29 cellular contexts compared by ENCODE assay signal in genomic region chr1:168737446-168737845, GRCh38. TPM values are rescaled to one million over a fixed set of nuclear protein-coding genes. Genes with fewer than 3 reads are reported as not detected.
DNase-seq lines count a peak whose midpoint lies in the region; ATAC-seq and TF ChIP-seq lines count a peak whose summit lies in the region.
"Had no signal": no experiment of that assay in that cellular context is flagged by ENCODE, and none has a peak within 500 bp of the region (broad histone marks: within the 10 kb centered on the region; RNA-seq: fewer than 3 reads in every experiment).

No MANE protein-coding gene starts in this region.

- peaks cover 4% of the 10 kb centered on the region for H3K27me3 Mint-ChIP-seq in activated CD8-positive, alpha-beta T cell treated with anti-CD3 and anti-CD28 coated beads for 36 hours
- peaks cover 9% of the 10 kb centered on the region for H3K27me3 Mint-ChIP-seq in activated CD8-positive, alpha-beta T cell treated with anti-CD3 and anti-CD28 coated beads, Interleukin-2, amount 10 ng/mL, durations not matched to agents 7 days and 5 days (ENCODE audit: low read depth)
- H3K27me3 Mint-ChIP-seq in nephron (ENCODE audit: low read depth), result peaks cover 8% of the 10 kb centered on the region
- H3K27me3 Mint-ChIP-seq: stimulated activated memory B cell treated with anti-CD40 and anti-IgM and Interleukin-4, amounts not matched to agents 10 μg/mL and 1 μg/mL and 100 μg/mL, for 72 hours had no signal

- DNase-seq in activated CD8-positive, alpha-beta T cell treated with anti-CD3 and anti-CD28 coated beads for 36 hours, result peak; percentile 4
- no peak for DNase-seq in activated CD8-positive, alpha-beta T cell treated with anti-CD3 and anti-CD28 coated beads, Interleukin-2, amount 10 ng/mL, durations not matched to agents 7 days and 5 days
- DNase-seq in head of caudate nucleus (peak; percentile 27 to 93 (median 69)), superior temporal gyrus (ENCODE audit: extremely low spot score) (peak; percentile 70)
- no peak for DNase-seq in activated CD4-positive, alpha-beta T cell treated with anti-CD3 and anti-CD28 coated beads for 4 hours
- no peak for DNase-seq in stimulated activated naive CD4-positive, alpha-beta T cell treated with Interleukin-2 at 50 U/mL for 16 hours (lab: John Stamatoyannopoulos, UW)
- DNase-seq: activated CD4-positive, alpha-beta T cell treated with anti-CD3 and anti-CD28 coated beads, Interleukin-2, amount 10 ng/mL, durations not matched to agents 24 days and 14 days; activated CD8-positive, alpha-beta memory T cell treated with anti-CD3 and anti-CD28 coated beads, Interleukin-2, amount 10 ng/mL, durations not matched to agents 7 days and 5 days; activated naive CD4-positive, alpha-beta T cell treated with anti-CD3 and anti-CD28 coated beads for 36 hours; adrenal gland; CD4-positive, alpha-beta T cell; GM23248; immature natural killer cell; NCI-H1417 treated with DMSO at 0.1 percent for 48 hours; NCI-H2081; NCI-H226; OCI-M1; ovary; right lobe of liver; stimulated activated CD4-positive, alpha-beta T cell treated with anti-CD3 and anti-CD28 coated beads, Interleukin-4, amount 100 ng/mL, for 4 hours; T-helper 9 cell; WERI-Rb-1 had no signal

- no peaks in the 10 kb centered on the region for H3K36me3 Mint-ChIP-seq in activated CD8-positive, alpha-beta T cell treated with anti-CD3 and anti-CD28 coated beads for 36 hours (ENCODE audit: low read depth)
- H3K36me3 Mint-ChIP-seq in activated CD8-positive, alpha-beta T cell treated with anti-CD3 and anti-CD28 coated beads, Interleukin-2, amount 10 ng/mL, durations not matched to agents 7 days and 5 days (ENCODE audit: low read depth), result no peaks in the 10 kb centered on the region
- no peaks in the 10 kb centered on the region for H3K36me3 Mint-ChIP-seq in nephron (ENCODE audit: low read depth)
- H3K36me3 Mint-ChIP-seq: activated CD8-positive, alpha-beta memory T cell treated with anti-CD3 and anti-CD28 coated beads, Interleukin-2, amount 10 ng/mL, durations not matched to agents 7 days and 5 days; immature natural killer cell; mesothelial cell of epicardium; natural killer cell treated with Interleukin-12 subunit alpha and Interleukin-12 subunit beta and Interleukin-15 and Interleukin-18, amount 100 ng/mL, for 72 hours; stimulated activated memory B cell treated with anti-CD40 and anti-IgM and Interleukin-4, amounts not matched to agents 10 μg/mL and 1 μg/mL and 100 μg/mL, for 72 hours had no signal

- no peaks in the 10 kb centered on the region for H3K4me1 Mint-ChIP-seq in activated CD8-positive, alpha-beta T cell treated with anti-CD3 and anti-CD28 coated beads for 36 hours (ENCODE audit: low read depth)
- H3K4me1 Mint-ChIP-seq in activated CD8-positive, alpha-beta T cell treated with anti-CD3 and anti-CD28 coated beads, Interleukin-2, amount 10 ng/mL, durations not matched to agents 7 days and 5 days (ENCODE audit: low read depth), result no peaks in the 10 kb centered on the region
- H3K4me1 Mint-ChIP-seq in nephron, result peaks cover 16% of the 10 kb centered on the region
- H3K4me1 Mint-ChIP-seq: activated CD4-positive, alpha-beta T cell treated with anti-CD3 and anti-CD28 coated beads, Interleukin-2, amount 10 ng/mL, durations not matched to agents 24 days and 14 days; activated CD8-positive, alpha-beta memory T cell treated with anti-CD3 and anti-CD28 coated beads, Interleukin-2, amount 10 ng/mL, durations not matched to agents 7 days and 5 days; immature natural killer cell; mesothelial cell of epicardium; stimulated activated memory B cell treated with anti-CD40 and anti-IgM and Interleukin-4, amounts not matched to agents 10 μg/mL and 1 μg/mL and 100 μg/mL, for 72 hours had no signal

- no peak for ATAC-seq in activated CD8-positive, alpha-beta T cell treated with anti-CD3 and anti-CD28 coated beads for 36 hours
- ATAC-seq in activated CD8-positive, alpha-beta T cell treated with anti-CD3 and anti-CD28 coated beads, Interleukin-2, amount 10 ng/mL, durations not matched to agents 7 days and 5 days, result no peak
- ATAC-seq in GM19395 (IDR thresholded peaks at IDR 0.05; ENCODE audit: unreplicated experiment), result no peak
- ATAC-seq: activated CD8-positive, alpha-beta memory T cell treated with anti-CD3 and anti-CD28 coated beads, Interleukin-2, amount 10 ng/mL, durations not matched to agents 7 days and 5 days; natural killer cell treated with Interleukin-12 subunit alpha and Interleukin-12 subunit beta and Interleukin-15 and Interleukin-18, amount 100 ng/mL, for 72 hours; right lobe of liver; stimulated activated memory B cell treated with anti-CD40 and anti-IgM and Interleukin-4, amounts not matched to agents 10 μg/mL and 1 μg/mL and 100 μg/mL, for 72 hours had no signal

- H3K4me3 Mint-ChIP-seq in activated CD8-positive, alpha-beta T cell treated with anti-CD3 and anti-CD28 coated beads for 36 hours, result no peak overlapping the region
- no peak overlapping the region for H3K4me3 Mint-ChIP-seq in activated CD8-positive, alpha-beta T cell treated with anti-CD3 and anti-CD28 coated beads, Interleukin-2, amount 10 ng/mL, durations not matched to agents 7 days and 5 days
- no peak overlapping the region for H3K4me3 Mint-ChIP-seq in nephron
- H3K4me3 Mint-ChIP-seq: activated CD4-positive, alpha-beta T cell treated with anti-CD3 and anti-CD28 coated beads, Interleukin-2, amount 10 ng/mL, durations not matched to agents 24 days and 14 days; activated CD8-positive, alpha-beta memory T cell treated with anti-CD3 and anti-CD28 coated beads, Interleukin-2, amount 10 ng/mL, durations not matched to agents 7 days and 5 days; activated naive CD4-positive, alpha-beta T cell treated with anti-CD3 and anti-CD28 coated beads for 36 hours; CD4-positive, alpha-beta T cell; immature natural killer cell; mesothelial cell of epicardium; natural killer cell treated with Interleukin-12 subunit alpha and Interleukin-12 subunit beta and Interleukin-15 and Interleukin-18, amount 100 ng/mL, for 72 hours; stimulated activated memory B cell treated with anti-CD40 and anti-IgM and Interleukin-4, amounts not matched to agents 10 μg/mL and 1 μg/mL and 100 μg/mL, for 72 hours had no signal

- H3K9me3 Mint-ChIP-seq in activated CD8-positive, alpha-beta T cell treated with anti-CD3 and anti-CD28 coated beads for 36 hours, result no peaks in the 10 kb centered on the region
- no peaks in the 10 kb centered on the region for H3K9me3 Mint-ChIP-seq in activated CD8-positive, alpha-beta T cell treated with anti-CD3 and anti-CD28 coated beads, Interleukin-2, amount 10 ng/mL, durations not matched to agents 7 days and 5 days (ENCODE audit: insufficient read depth)
- no peaks in the 10 kb centered on the region for H3K9me3 Mint-ChIP-seq in nephron
- H3K9me3 Mint-ChIP-seq: activated CD4-positive, alpha-beta T cell treated with anti-CD3 and anti-CD28 coated beads, Interleukin-2, amount 10 ng/mL, durations not matched to agents 24 days and 14 days; activated naive CD4-positive, alpha-beta T cell treated with anti-CD3 and anti-CD28 coated beads for 36 hours; CD4-positive, alpha-beta T cell; immature natural killer cell; mesothelial cell of epicardium; natural killer cell treated with Interleukin-12 subunit alpha and Interleukin-12 subunit beta and Interleukin-15 and Interleukin-18, amount 100 ng/mL, for 72 hours; stimulated activated memory B cell treated with anti-CD40 and anti-IgM and Interleukin-4, amounts not matched to agents 10 μg/mL and 1 μg/mL and 100 μg/mL, for 72 hours had no signal

- POLR2A ChIA-PET in activated CD8-positive, alpha-beta T cell treated with anti-CD3 and anti-CD28 coated beads for 36 hours (lab: Charles Lee), result no interaction called here
- POLR2A ChIA-PET in activated CD8-positive, alpha-beta T cell treated with anti-CD3 and anti-CD28 coated beads, Interleukin-2, amount 10 ng/mL, durations not matched to agents 7 days and 5 days (lab: Charles Lee), result no interaction called here

- intact Hi-C loops in activated CD8-positive, alpha-beta T cell treated with anti-CD3 and anti-CD28 coated beads for 36 hours (cut with micrococcal nuclease), result no loop called here
- intact Hi-C loops in head of caudate nucleus (cut with DNase I), result no loop called here

- TF ChIP-seq CTCF in activated CD8-positive, alpha-beta T cell treated with anti-CD3 and anti-CD28 coated beads for 36 hours (IDR thresholded peaks at IDR 0.05), result no peak
- no peak for TF ChIP-seq CTCF in nephron (IDR thresholded peaks at IDR 0.05; ENCODE audit: unreplicated experiment in 3 of 3)

- CTCF ChIA-PET in activated CD8-positive, alpha-beta T cell treated with anti-CD3 and anti-CD28 coated beads for 36 hours (lab: Charles Lee), result no interaction called here
- CTCF ChIA-PET in activated CD8-positive, alpha-beta T cell treated with anti-CD3 and anti-CD28 coated beads, Interleukin-2, amount 10 ng/mL, durations not matched to agents 7 days and 5 days (lab: Charles Lee), result no interaction called here

- H3K27ac Mint-ChIP-seq in activated CD8-positive, alpha-beta T cell treated with anti-CD3 and anti-CD28 coated beads for 36 hours, result no peak overlapping the region
- no peak overlapping the region for H3K27ac Mint-ChIP-seq in activated CD8-positive, alpha-beta T cell treated with anti-CD3 and anti-CD28 coated beads, Interleukin-2, amount 10 ng/mL, durations not matched to agents 7 days and 5 days
- H3K27ac Mint-ChIP-seq in nephron, result peak overlapping the region in 2 of 3 experiments; percentile 28 to 71
- H3K27ac Mint-ChIP-seq: activated CD4-positive, alpha-beta T cell treated with anti-CD3 and anti-CD28 coated beads, Interleukin-2, amount 10 ng/mL, durations not matched to agents 24 days and 14 days; activated CD8-positive, alpha-beta memory T cell treated with anti-CD3 and anti-CD28 coated beads, Interleukin-2, amount 10 ng/mL, durations not matched to agents 7 days and 5 days; activated naive CD4-positive, alpha-beta T cell treated with anti-CD3 and anti-CD28 coated beads for 36 hours; CD4-positive, alpha-beta T cell; immature natural killer cell; mesothelial cell of epicardium; natural killer cell treated with Interleukin-12 subunit alpha and Interleukin-12 subunit beta and Interleukin-15 and Interleukin-18, amount 100 ng/mL, for 72 hours; stimulated activated memory B cell treated with anti-CD40 and anti-IgM and Interleukin-4, amounts not matched to agents 10 μg/mL and 1 μg/mL and 100 μg/mL, for 72 hours had no signal

RNA-seq across cellular contexts. Expression of gene DPT, which starts 8.4 kb away (rescaled TPM):
- total RNA-seq in activated CD8-positive, alpha-beta T cell treated with anti-CD3 and anti-CD28 coated beads for 36 hours, result not detected
- not detected for total RNA-seq in activated CD8-positive, alpha-beta T cell treated with anti-CD3 and anti-CD28 coated beads, Interleukin-2, amount 10 ng/mL, durations not matched to agents 7 days and 5 days
- total RNA-seq: A172; activated CD4-positive, alpha-beta T cell treated with anti-CD3 and anti-CD28 coated beads, Interleukin-2, amount 10 ng/mL, durations not matched to agents 24 days and 14 days; activated CD8-positive, alpha-beta memory T cell treated with anti-CD3 and anti-CD28 coated beads, Interleukin-2, amount 10 ng/mL, durations not matched to agents 7 days and 5 days; activated naive CD4-positive, alpha-beta T cell treated with anti-CD3 and anti-CD28 coated beads for 36 hours; CD4-positive, alpha-beta T cell; dermis microvascular lymphatic vessel endothelial cell; natural killer cell treated with Interleukin-12 subunit alpha and Interleukin-12 subunit beta and Interleukin-15 and Interleukin-18, amount 100 ng/mL, for 72 hours had no signal

Comparison
In these comparisons a context has a peak if more than half of its experiments do, and no peak if none do; other contexts are left out.
1. DNase-seq: peak in activated CD8-positive, alpha-beta T cell treated with anti-CD3 and anti-CD28 coated beads for 36 hours (single experiment), head of caudate nucleus (42 of 42) and superior temporal gyrus (single experiment); none in activated CD8-positive, alpha-beta T cell treated with anti-CD3 and anti-CD28 coated beads, Interleukin-2, amount 10 ng/mL, durations not matched to agents 7 days and 5 days (single experiment), activated CD4-positive, alpha-beta T cell treated with anti-CD3 and anti-CD28 coated beads for 4 hours (0 of 2) and stimulated activated naive CD4-positive, alpha-beta T cell treated with Interleukin-2 at 50 U/mL for 16 hours (single experiment).
2. H3K27ac Mint-ChIP-seq: peak in nephron (2 of 3); none in activated CD8-positive, alpha-beta T cell treated with anti-CD3 and anti-CD28 coated beads for 36 hours (single experiment) and activated CD8-positive, alpha-beta T cell treated with anti-CD3 and anti-CD28 coated beads, Interleukin-2, amount 10 ng/mL, durations not matched to agents 7 days and 5 days (single experiment).